In the genomic region with DNA sequence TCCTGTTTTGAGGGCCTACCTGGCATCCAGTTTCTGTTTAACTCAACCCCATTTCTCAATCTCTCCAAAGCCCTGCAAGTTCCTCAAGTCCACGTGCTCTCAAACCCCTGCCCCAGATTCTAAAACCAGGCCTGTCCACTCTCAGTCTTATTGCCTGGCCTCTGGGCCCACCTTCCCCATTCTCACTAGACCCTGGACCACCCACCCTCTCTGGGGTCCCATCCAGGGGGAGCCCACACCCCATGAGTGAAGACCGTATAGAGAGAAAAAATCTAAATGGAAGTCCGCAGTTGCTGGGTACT, we compare ENCODE assay signal across 20 cellular contexts. TPM values are rescaled to one million over a fixed set of nuclear protein-coding genes. Genes with fewer than 3 reads are reported as not detected.
"Had no signal": no experiment of that assay in that cellular context is flagged by ENCODE, and none has a peak within 500 bp of the region (broad histone marks: within the 10 kb centered on the region; RNA-seq: fewer than 3 reads in every experiment).

No MANE protein-coding gene starts in this region.

- H3K27me3 Mint-ChIP-seq: activated naive CD8-positive, alpha-beta T cell treated with anti-CD3 and anti-CD28 coated beads, Interleukin-2, amount 10 ng/mL, durations not matched to agents 7 days and 5 days; activated T-helper 17 cell treated with anti-CD3 and anti-CD28 coated beads, Interleukin-2, amount 50 U/mL, for 72 hours; brain; memory B cell; naive thymus-derived CD8-positive, alpha-beta T cell had no signal

- H3K36me3 ChIP-seq: neutrophil, thyroid gland had no signal

- H3K4me3 ChIP-seq: dorsolateral prefrontal cortex, thyroid gland had no signal

- H3K27ac ChIP-seq: dorsolateral prefrontal cortex, neutrophil, parathyroid adenoma, thyroid gland had no signal

- H3K4me3 Mint-ChIP-seq: activated CD4-positive, alpha-beta memory T cell treated with anti-CD3 and anti-CD28 coated beads, Interleukin-2, amount 10 ng/mL, durations not matched to agents 7 days and 5 days; activated naive CD8-positive, alpha-beta T cell treated with anti-CD3 and anti-CD28 coated beads, Interleukin-2, amount 10 ng/mL, durations not matched to agents 7 days and 5 days; activated T-helper 17 cell treated with anti-CD3 and anti-CD28 coated beads, Interleukin-2, amount 50 U/mL, for 72 hours; brain; memory B cell; naive thymus-derived CD8-positive, alpha-beta T cell; stimulated activated effector memory CD8-positive, alpha-beta T cell treated with anti-CD3 and anti-CD28 coated beads, Interleukin-12 subunit alpha, Interleukin-12 subunit beta, amount 100 ng/mL, for 72 hours; WTC11 had no signal

- H3K9me3 Mint-ChIP-seq: activated CD4-positive, alpha-beta memory T cell treated with anti-CD3 and anti-CD28 coated beads, Interleukin-2, amount 10 ng/mL, durations not matched to agents 7 days and 5 days; activated naive CD8-positive, alpha-beta T cell treated with anti-CD3 and anti-CD28 coated beads, Interleukin-2, amount 10 ng/mL, durations not matched to agents 7 days and 5 days; activated T-helper 17 cell treated with anti-CD3 and anti-CD28 coated beads, Interleukin-2, amount 50 U/mL, for 72 hours; memory B cell; naive thymus-derived CD8-positive, alpha-beta T cell; stimulated activated effector memory CD8-positive, alpha-beta T cell treated with anti-CD3 and anti-CD28 coated beads, Interleukin-12 subunit alpha, Interleukin-12 subunit beta, amount 100 ng/mL, for 72 hours; WTC11 had no signal

- H2AFZ ChIP-seq: parathyroid adenoma had no signal

- H3K27me3 ChIP-seq: dorsolateral prefrontal cortex, neutrophil, thyroid gland had no signal

- H3K27ac Mint-ChIP-seq: activated CD4-positive, alpha-beta memory T cell treated with anti-CD3 and anti-CD28 coated beads, Interleukin-2, amount 10 ng/mL, durations not matched to agents 7 days and 5 days; activated naive CD8-positive, alpha-beta T cell treated with anti-CD3 and anti-CD28 coated beads, Interleukin-2, amount 10 ng/mL, durations not matched to agents 7 days and 5 days; activated T-helper 17 cell treated with anti-CD3 and anti-CD28 coated beads, Interleukin-2, amount 50 U/mL, for 72 hours; memory B cell; stimulated activated effector memory CD8-positive, alpha-beta T cell treated with anti-CD3 and anti-CD28 coated beads, Interleukin-12 subunit alpha, Interleukin-12 subunit beta, amount 100 ng/mL, for 72 hours; WTC11 had no signal

- H3K79me2 ChIP-seq: parathyroid adenoma had no signal

- H3K9me3 ChIP-seq: neutrophil, thyroid gland had no signal

- H3K9ac ChIP-seq: parathyroid adenoma had no signal

- H3K4me1 ChIP-seq: parathyroid adenoma had no signal

- ATAC-seq: activated T-helper 17 cell treated with anti-CD3 and anti-CD28 coated beads, Interleukin-2, amount 50 U/mL, for 72 hours; naive thymus-derived CD8-positive, alpha-beta T cell; sciatic nerve; stimulated activated effector memory CD8-positive, alpha-beta T cell treated with anti-CD3 and anti-CD28 coated beads, Interleukin-12 subunit alpha, Interleukin-12 subunit beta, amount 100 ng/mL, for 72 hours; WTC11 had no signal

- H3K4me1 Mint-ChIP-seq: activated T-helper 17 cell treated with anti-CD3 and anti-CD28 coated beads, Interleukin-2, amount 50 U/mL, for 72 hours; brain had no signal

- H3K36me3 Mint-ChIP-seq: activated naive CD8-positive, alpha-beta T cell treated with anti-CD3 and anti-CD28 coated beads, Interleukin-2, amount 10 ng/mL, durations not matched to agents 7 days and 5 days; brain; memory B cell; naive thymus-derived CD8-positive, alpha-beta T cell; stimulated activated effector memory CD8-positive, alpha-beta T cell treated with anti-CD3 and anti-CD28 coated beads, Interleukin-12 subunit alpha, Interleukin-12 subunit beta, amount 100 ng/mL, for 72 hours; WTC11 had no signal

- DNase-seq: activated CD4-positive, alpha-beta memory T cell treated with anti-CD3 and anti-CD28 coated beads, Interleukin-2, amount 10 ng/mL, durations not matched to agents 7 days and 5 days; activated CD4-positive, alpha-beta T cell treated with anti-CD3 and anti-CD28 coated beads for 4 hours; activated naive CD4-positive, alpha-beta T cell; activated naive CD8-positive, alpha-beta T cell treated with anti-CD3 and anti-CD28 coated beads, Interleukin-2, amount 10 ng/mL, durations not matched to agents 7 days and 5 days; activated T-cell treated with anti-CD3 and anti-CD28 coated beads, Interleukin-2, amount 50 U/mL, for 1 hour; amygdala; caudate nucleus; dorsolateral prefrontal cortex; hypothalamus; naive thymus-derived CD8-positive, alpha-beta T cell; stimulated activated CD4-positive, alpha-beta T cell treated with anti-CD3 and anti-CD28 coated beads, Interleukin-4, amount 100 ng/mL, for 24 hours; thyroid gland had no signal

RNA-seq across cellular contexts. Expression of gene TLR10, which starts 58.3 kb away (rescaled TPM):
- total RNA-seq: WTC11 had no signal
